In the genomic region with DNA sequence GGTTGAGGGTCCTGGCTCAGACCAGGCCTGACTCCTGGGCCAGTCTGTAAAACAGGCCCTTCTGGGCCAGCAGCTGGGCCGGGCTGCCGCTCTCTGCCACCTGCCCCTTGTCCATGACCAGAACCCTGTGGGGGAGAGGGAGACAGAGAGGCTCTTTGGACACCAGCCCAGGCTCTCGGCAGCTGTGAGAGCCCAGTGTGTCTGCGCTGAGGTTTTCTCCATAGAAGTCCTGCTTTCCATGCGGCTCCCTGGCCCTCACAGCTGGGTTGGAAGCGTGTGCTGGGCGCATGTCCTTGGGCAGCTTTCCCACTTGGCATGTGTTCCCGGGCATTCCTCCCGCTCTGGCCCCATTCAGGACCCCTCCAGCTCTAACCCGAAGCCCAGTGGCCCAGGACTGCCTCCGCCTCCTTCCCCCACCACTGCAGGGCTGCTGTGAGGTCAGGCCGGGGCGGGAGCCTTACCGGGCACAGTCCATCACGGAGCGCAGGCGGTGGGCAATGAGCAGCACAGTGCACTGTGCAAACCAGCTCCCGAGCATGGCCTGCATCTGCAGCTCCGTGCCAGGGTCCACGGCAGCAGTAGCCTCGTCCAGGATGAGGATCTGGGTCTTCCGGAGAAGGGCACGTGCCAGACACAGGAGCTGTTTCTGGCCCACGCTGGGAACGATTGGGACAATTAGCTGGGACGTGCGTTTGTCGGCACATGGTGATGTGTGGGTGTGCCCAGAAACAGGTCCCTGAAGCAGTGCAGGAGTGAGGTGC, we compare ENCODE assay signal across 9 cellular contexts.
A peak's percentile ranks its signal among the peaks of the same experiment; 100 is the strongest.
DNase-seq lines count a peak whose midpoint lies in the region; ATAC-seq and TF ChIP-seq lines count a peak whose summit lies in the region.
"Had no signal": no experiment of that assay in that cellular context is flagged by ENCODE, and none has a peak within 500 bp of the region (broad histone marks: within the 10 kb centered on the region; RNA-seq: fewer than 3 reads in every experiment).

No MANE protein-coding gene starts in this region.

- dilution Hi-C loops in mammary epithelial cell (cut with HindIII; ENCODE audit: low sequenced_read_pairs), result no loop called here

- CTCF ChIA-PET in mammary epithelial cell (lab: Charles Lee; ENCODE audit: low non-redundant PET), result no interaction called here

- peak in 1 of 2 donors; percentile 25 for DNase-seq in breast epithelium (ENCODE audit: low spot score in 2 of 2)
- DNase-seq in mammary epithelial cell, result no peak
- DNase-seq in fibroblast of lung (ENCODE audit: low read depth in 2 of 2), result peak; percentile 63 to 95
- DNase-seq in HAP-1 (ENCODE audit: low spot score in 2 of 2), result no peak
- DNase-seq in activated T-cell treated with anti-CD3 and anti-CD28 coated beads, Interleukin-2, amount 50 U/mL, for 1 hour, result no peak
- no peak for DNase-seq in T-helper 1 cell
- DNase-seq: NCI-H2171 had no signal

- H3K27ac ChIP-seq in breast epithelium (peak overlapping the region; percentile 21 to 40), mammary epithelial cell (ENCODE audit: insufficient read depth, low read depth, low read length) (no peak overlapping the region), fibroblast of lung (ENCODE audit: insufficient read depth, low read length) (no peak overlapping the region), mucosa of rectum (ENCODE audit: low read depth in 2 of 2, low read length in 2 of 2) (peak overlapping the region; percentile 28 to 29)

- BruUV-seq in mammary epithelial cell (replicated peaks; lab: Mats Ljungman, UMichigan), result no TSS peak

- H3K9me3 ChIP-seq in breast epithelium (no peaks in the 10 kb centered on the region), mammary epithelial cell (replicated peaks; ENCODE audit: insufficient read depth, low read length) (no peaks in the 10 kb centered on the region), fibroblast of lung (ENCODE audit: control insufficient read depth, insufficient read depth, low read depth, low read length) (no peaks in the 10 kb centered on the region), mucosa of rectum (ENCODE audit: control insufficient read depth in 2 of 2, low read length in 2 of 2) (no peaks in the 10 kb centered on the region), HAP-1 (no peaks in the 10 kb centered on the region)

- H3K36me3 ChIP-seq in breast epithelium (no peaks in the 10 kb centered on the region), mammary epithelial cell (ENCODE audit: insufficient read depth, low read length) (no peaks in the 10 kb centered on the region), fibroblast of lung (ENCODE audit: control insufficient read depth, insufficient read depth, low read length) (peaks cover 9% of the 10 kb centered on the region), mucosa of rectum (ENCODE audit: control insufficient read depth in 2 of 2, insufficient read depth in 2 of 2, low read length in 2 of 2) (peaks cover 6 to 14% of the 10 kb centered on the region in 2 donors), HAP-1 (replicated peaks) (no peaks in the 10 kb centered on the region)

- ATAC-seq in HG03108 (IDR thresholded peaks at IDR 0.05; ENCODE audit: unreplicated experiment), result no peak

- intact Hi-C loops in breast epithelium (cut with DNase I; ENCODE audit: low total_unique reads), result no loop called here
- intact Hi-C loops in mammary epithelial cell (cut with micrococcal nuclease), result no loop called here

- WGBS in mammary epithelial cell (ENCODE audit: low coverage, missing lambda C conversion rate), result 25% methylated on average over 13 of the region's 28 CpGs

- no peak overlapping the region for H3K4me3 ChIP-seq in breast epithelium
- no peak overlapping the region for H3K4me3 ChIP-seq in mammary epithelial cell (replicated peaks in 1 of 3; ENCODE audit: insufficient read depth in 1 of 3, low read depth in 2 of 3, low read length in 3 of 3)
- no peak overlapping the region for H3K4me3 ChIP-seq in fibroblast of lung (replicated peaks in 1 of 4; ENCODE audit: control extremely low read depth in 1 of 4, insufficient read depth in 1 of 4, low read depth in 3 of 4, low read length in 4 of 4)
- no peak overlapping the region for H3K4me3 ChIP-seq in mucosa of rectum (ENCODE audit: low read length in 2 of 2)
- no peak overlapping the region for H3K4me3 ChIP-seq in HAP-1

- TF ChIP-seq POLR2A in breast epithelium (IDR thresholded peaks at IDR 0.05), result no peak

- in situ Hi-C loops in mammary epithelial cell (cut with MboI; ENCODE audit: low sequenced_read_pairs in 2 of 2), result no loop called here
- in situ Hi-C loops in HAP-1 (cut with MboI; ENCODE audit: low sequenced_read_pairs), result no loop called here

- H3K9ac ChIP-seq in mammary epithelial cell (ENCODE audit: insufficient read depth, low read length) (no peak overlapping the region), fibroblast of lung (ENCODE audit: insufficient read depth, low read length) (no peak overlapping the region), mucosa of rectum (ENCODE audit: low read depth in 1 of 2, low read length in 2 of 2) (no peak overlapping the region)

- H4K20me1 ChIP-seq in mammary epithelial cell (ENCODE audit: insufficient read depth, low read length) (no peaks in the 10 kb centered on the region), fibroblast of lung (ENCODE audit: control insufficient read depth, extremely low read depth, insufficient read depth, low read length) (no peaks in the 10 kb centered on the region)

- no peak for TF ChIP-seq CTCF in breast epithelium (IDR thresholded peaks at IDR 0.05)
- TF ChIP-seq CTCF in mammary epithelial cell (conservative IDR thresholded peaks at IDR 0.05 in 1 of 2, IDR thresholded peaks at IDR 0.05 in 1 of 2; ENCODE audit: extremely low read depth in 1 of 2, insufficient read depth in 1 of 2, low read depth in 1 of 2, low read length in 2 of 2), result no peak
- no peak for TF ChIP-seq CTCF in fibroblast of lung (conservative IDR thresholded peaks at IDR 0.05 in 1 of 2, IDR thresholded peaks at IDR 0.05 in 1 of 2; ENCODE audit: low read depth in 1 of 2, low read length in 2 of 2)

- H3K4me1 ChIP-seq in breast epithelium (peaks cover 0 to 9% of the 10 kb centered on the region in 2 donors), mammary epithelial cell (ENCODE audit: insufficient read depth, low read length) (peaks cover under 1% of the 10 kb centered on the region), fibroblast of lung (ENCODE audit: control insufficient read depth, extremely low read depth, insufficient read depth, low read length) (peaks cover 7% of the 10 kb centered on the region), mucosa of rectum (ENCODE audit: control insufficient read depth in 2 of 2, insufficient read depth in 2 of 2, low read length in 2 of 2) (no peaks in the 10 kb centered on the region), HAP-1 (no peaks in the 10 kb centered on the region)

- H3K79me2 ChIP-seq in mammary epithelial cell (ENCODE audit: insufficient read depth, low read length) (no peaks in the 10 kb centered on the region), fibroblast of lung (ENCODE audit: control insufficient read depth, insufficient read depth, low read length) (no peaks in the 10 kb centered on the region)

- no peak overlapping the region for H2AFZ ChIP-seq in mammary epithelial cell (ENCODE audit: low read depth, low read length)
- H2AFZ ChIP-seq in fibroblast of lung (ENCODE audit: low read length), result no peak overlapping the region

- H3K27me3 ChIP-seq in breast epithelium, result no peaks in the 10 kb centered on the region
- H3K27me3 ChIP-seq in mammary epithelial cell (ENCODE audit: insufficient read depth, low read length), result no peaks in the 10 kb centered on the region
- no peaks in the 10 kb centered on the region for H3K27me3 ChIP-seq in fibroblast of lung (ENCODE audit: control insufficient read depth, insufficient read depth, low read length)
- no peaks in the 10 kb centered on the region for H3K27me3 ChIP-seq in mucosa of rectum (ENCODE audit: control insufficient read depth in 2 of 2, insufficient read depth in 2 of 2, low read length in 2 of 2)
- H3K27me3 ChIP-seq in HAP-1 (ENCODE audit: low read depth), result no peaks in the 10 kb centered on the region

- H3K4me2 ChIP-seq in mammary epithelial cell (ENCODE audit: insufficient read depth, low read depth, low read length), result no peak overlapping the region
- H3K4me2 ChIP-seq in fibroblast of lung (ENCODE audit: extremely low read depth, insufficient read depth, low read length), result peak overlapping the region; percentile 26

Comparison
In these comparisons a context has a peak if more than half of its experiments do, and no peak if none do; other contexts are left out.
1. H3K27ac ChIP-seq: peak in breast epithelium (2 of 2) and mucosa of rectum (2 of 2); none in mammary epithelial cell (single experiment) and fibroblast of lung (single experiment).
2. DNase-seq: peak in fibroblast of lung (2 of 2); none in mammary epithelial cell (single experiment), HAP-1 (0 of 2), activated T-cell treated with anti-CD3 and anti-CD28 coated beads, Interleukin-2, amount 50 U/mL, for 1 hour (single experiment) and T-helper 1 cell (0 of 5).